Comparison of ENCODE assay signal across 18 cellular contexts in the genomic region with DNA sequence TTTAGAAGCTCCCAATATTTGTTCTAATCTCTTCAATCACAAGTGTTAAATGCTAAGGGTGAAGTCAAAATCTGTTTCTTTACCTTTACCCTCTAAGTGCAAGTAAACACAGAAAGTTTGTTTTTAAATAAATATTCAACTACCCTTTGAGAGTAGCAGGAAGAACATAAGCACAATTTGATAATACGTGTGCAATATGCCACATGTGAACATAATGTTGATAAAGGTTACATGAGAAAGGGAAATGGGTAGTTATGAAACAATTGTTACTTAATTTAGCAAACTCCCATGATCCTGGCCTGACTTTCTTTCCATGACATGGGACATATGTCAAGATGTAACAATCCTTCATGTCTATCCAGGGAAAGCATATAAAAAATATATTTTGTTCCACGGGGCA. TPM values are rescaled to one million over a fixed set of nuclear protein-coding genes. Genes with fewer than 3 reads are reported as not detected.
A peak's percentile ranks its signal among the peaks of the same experiment; 100 is the strongest.
DNase-seq lines count a peak whose midpoint lies in the region; ATAC-seq, FAIRE-seq and TF ChIP-seq lines count a peak whose summit lies in the region.
"Had no signal": no experiment of that assay in that cellular context is flagged by ENCODE, and none has a peak within 500 bp of the region (broad histone marks: within the 10 kb centered on the region; RNA-seq: fewer than 3 reads in every experiment).

No MANE protein-coding gene starts in this region.

- POLR2A ChIA-PET in activated CD8-positive, alpha-beta T cell treated with anti-CD3 and anti-CD28 coated beads, Interleukin-2, amount 10 ng/mL, durations not matched to agents 7 days and 5 days (lab: Charles Lee), result interaction anchor here (0.8 kb wide), 1 partner anchor 11 kb away, joined by 4 read pairs; no protein-coding TSS in a partner anchor

- peaks cover 24% of the 10 kb centered on the region for H3K4me1 Mint-ChIP-seq in activated CD8-positive, alpha-beta T cell treated with anti-CD3 and anti-CD28 coated beads, Interleukin-2, amount 10 ng/mL, durations not matched to agents 7 days and 5 days (ENCODE audit: low read depth)

- peaks cover 7% of the 10 kb centered on the region; the same call in 1 of the 2 replicates for H3K27me3 ChIP-seq in H7 (ENCODE audit: control insufficient read depth, insufficient read depth, low read length)
- H3K27me3 ChIP-seq: BE2C had no signal

- peak; percentile 58 for ATAC-seq in left lobe of liver
- ATAC-seq in activated CD8-positive, alpha-beta T cell treated with anti-CD3 and anti-CD28 coated beads, Interleukin-2, amount 10 ng/mL, durations not matched to agents 7 days and 5 days, result no peak

- FAIRE-seq in D721Med (lab: Jason Lieb, UNC), result peak; percentile 41
- FAIRE-seq: H1 had no signal

- CTCF ChIA-PET in activated CD8-positive, alpha-beta T cell treated with anti-CD3 and anti-CD28 coated beads, Interleukin-2, amount 10 ng/mL, durations not matched to agents 7 days and 5 days (lab: Charles Lee), result interaction anchor here (1.0 kb wide), 1 partner anchor 42 kb away, joined by 4 read pairs; no protein-coding TSS in a partner anchor

- no peak overlapping the region for H3K27ac Mint-ChIP-seq in activated CD8-positive, alpha-beta T cell treated with anti-CD3 and anti-CD28 coated beads, Interleukin-2, amount 10 ng/mL, durations not matched to agents 7 days and 5 days
- H3K27ac Mint-ChIP-seq: CD4-positive, alpha-beta T cell had no signal

- no peak overlapping the region for H3K4me3 ChIP-seq in H7 (ENCODE audit: insufficient read depth, low read depth, low read length)
- H3K4me3 ChIP-seq: HAP-1 had no signal

- peaks cover 5% of the 10 kb centered on the region for H3K9me3 Mint-ChIP-seq in activated CD8-positive, alpha-beta T cell treated with anti-CD3 and anti-CD28 coated beads, Interleukin-2, amount 10 ng/mL, durations not matched to agents 7 days and 5 days (ENCODE audit: insufficient read depth)
- H3K9me3 Mint-ChIP-seq: CD4-positive, alpha-beta T cell had no signal

- peaks cover 6% of the 10 kb centered on the region for H3K36me3 Mint-ChIP-seq in activated CD8-positive, alpha-beta T cell treated with anti-CD3 and anti-CD28 coated beads, Interleukin-2, amount 10 ng/mL, durations not matched to agents 7 days and 5 days (ENCODE audit: low read depth)

- peak; percentile 38 to 41 for DNase-seq in AML-193 (lab: John Stamatoyannopoulos, UW)
- DNase-seq in D721Med (ENCODE audit: insufficient read length, low spot score), result no peak
- peak; percentile 24 for DNase-seq in MV-4-11 (lab: John Stamatoyannopoulos, UW)
- DNase-seq in left lobe of liver (ENCODE audit: low spot score), result no peak
- no peak for DNase-seq in activated CD8-positive, alpha-beta T cell treated with anti-CD3 and anti-CD28 coated beads, Interleukin-2, amount 10 ng/mL, durations not matched to agents 7 days and 5 days
- no peak for DNase-seq in NCI-H146 (lab: John Stamatoyannopoulos, UW)
- no peak for DNase-seq in H7
- no peak for DNase-seq in NCI-H748 (lab: John Stamatoyannopoulos, UW; ENCODE audit: unreplicated experiment)
- DNase-seq: BE2C; C1 segment of cervical spinal cord; Caco-2; CD4-positive, alpha-beta T cell; DMS153; DMS79; GDM1; KG1 had no signal

- no peak overlapping the region for H3K4me3 Mint-ChIP-seq in activated CD8-positive, alpha-beta T cell treated with anti-CD3 and anti-CD28 coated beads, Interleukin-2, amount 10 ng/mL, durations not matched to agents 7 days and 5 days
- H3K4me3 Mint-ChIP-seq: CD4-positive, alpha-beta T cell had no signal

- peaks cover 17% of the 10 kb centered on the region for H3K27me3 Mint-ChIP-seq in activated CD8-positive, alpha-beta T cell treated with anti-CD3 and anti-CD28 coated beads, Interleukin-2, amount 10 ng/mL, durations not matched to agents 7 days and 5 days (ENCODE audit: low read depth)

- no peak for TF ChIP-seq CTCF in D721Med (IDR thresholded peaks at IDR 0.05; ENCODE audit: insufficient read depth, missing control alignments)

- H3K36me3 ChIP-seq in H7 (replicated peaks; ENCODE audit: control insufficient read depth, insufficient read depth, low read length), result no peaks in the 10 kb centered on the region
- H3K36me3 ChIP-seq: HAP-1 had no signal

RNA-seq across cellular contexts. Expression of gene SPRED2, which starts 7.1 kb away (rescaled TPM):
- 17.3 TPM for total RNA-seq in left lobe of liver
- total RNA-seq in activated CD8-positive, alpha-beta T cell treated with anti-CD3 and anti-CD28 coated beads, Interleukin-2, amount 10 ng/mL, durations not matched to agents 7 days and 5 days, result 10 to 100 TPM in 1 of 2 experiments, 1 to 10 TPM in 1; 9.5 to 12.7 TPM
- total RNA-seq in H7 (2014; rRNA removed; shearing (Covaris generic)), result 15.1 and 16.1 TPM in 2 replicates

Comparison
In these comparisons a context has a peak if more than half of its experiments do, and no peak if none do; other contexts are left out.
1. DNase-seq: peak in AML-193 (2 of 2) and MV-4-11 (single experiment); none in D721Med (single experiment), left lobe of liver (single experiment), activated CD8-positive, alpha-beta T cell treated with anti-CD3 and anti-CD28 coated beads, Interleukin-2, amount 10 ng/mL, durations not matched to agents 7 days and 5 days (single experiment), NCI-H146 (single experiment), H7 (single experiment) and NCI-H748 (single experiment).